In genomic region chr20:41638459-41638858, GRCh38 we compare ENCODE assay signal across 26 cellular contexts. TPM values are rescaled to one million over a fixed set of nuclear protein-coding genes. Genes with fewer than 3 reads are reported as not detected.
DNase-seq lines count a peak whose midpoint lies in the region; ATAC-seq, FAIRE-seq and TF ChIP-seq lines count a peak whose summit lies in the region.
"Had no signal": no experiment of that assay in that cellular context is flagged by ENCODE, and none has a peak within 500 bp of the region (broad histone marks: within the 10 kb centered on the region; RNA-seq: fewer than 3 reads in every experiment).

No MANE protein-coding gene starts in this region.

- H4K20me1 ChIP-seq in HepG2 (ENCODE audit: insufficient read depth, low read length), result no peaks in the 10 kb centered on the region
- no peaks in the 10 kb centered on the region for H4K20me1 ChIP-seq in IMR-90 (ENCODE audit: insufficient read depth, low read length)
- no peaks in the 10 kb centered on the region for H4K20me1 ChIP-seq in H1 (replicated peaks in 1 of 2; ENCODE audit: control insufficient read depth in 1 of 2, insufficient read depth in 2 of 2, low read length in 2 of 2)
- H4K20me1 ChIP-seq in H9 (ENCODE audit: control insufficient read depth, insufficient read depth, insufficient read length), result no peaks in the 10 kb centered on the region
- H4K20me1 ChIP-seq: BLaER1 had no signal

- TF ChIP-seq RAD21 in HepG2 (CRISPR knock-in tag; IDR thresholded peaks at IDR 0.05) (no peak), IMR-90 (IDR thresholded peaks at IDR 0.05; ENCODE audit: low read length) (no peak), H1 (IDR thresholded peaks at IDR 0.05 in 1 of 2, conservative IDR thresholded peaks at IDR 0.05 in 1 of 2; ENCODE audit: low read depth in 2 of 2, low read length in 2 of 2) (no peak)

- H3K23me2 ChIP-seq in H1 (ENCODE audit: low read depth, low read length), result no peaks in the 10 kb centered on the region; the same call in 1 of the 2 replicates
- H3K23me2 ChIP-seq in H9 (ENCODE audit: insufficient read length, low read depth, low read length, poor library complexity, severe bottlenecking), result no peaks in the 10 kb centered on the region

- H4K91ac ChIP-seq in IMR-90 (ENCODE audit: insufficient read depth, low read depth, low read length) (no peak overlapping the region), H1 (replicated peaks; ENCODE audit: insufficient read length, low read length) (no peak overlapping the region), H9 (ENCODE audit: insufficient read length, low read depth, low read length) (no peak overlapping the region)

- H3K27me3 ChIP-seq in HepG2 (ENCODE audit: control insufficient read depth in 1 of 2, insufficient read depth in 2 of 2, low read length in 2 of 2) (no peaks in the 10 kb centered on the region), right lobe of liver (no peaks in the 10 kb centered on the region), IMR-90 (ENCODE audit: control insufficient read depth, insufficient read depth, low read length) (peaks cover 7% of the 10 kb centered on the region), H1 (replicated peaks in 1 of 4; ENCODE audit: control insufficient read depth in 3 of 4, extremely low read depth in 1 of 4, insufficient read depth in 3 of 4, low read length in 3 of 4) (no peaks in the 10 kb centered on the region), H9 (ENCODE audit: insufficient read depth, low read length) (no peaks in the 10 kb centered on the region)
- H3K27me3 ChIP-seq: BE2C, BLaER1 had no signal

- H4K5ac ChIP-seq in IMR-90 (ENCODE audit: low read depth, low read length) (no peak overlapping the region), H1 (ENCODE audit: insufficient read length, low read depth, low read length) (no peak overlapping the region), H9 (ENCODE audit: insufficient read length, low read depth, low read length) (no peak overlapping the region)

- H3K79me1 ChIP-seq in IMR-90 (ENCODE audit: low read depth in 1 of 2, low read length in 2 of 2), result no peaks in the 10 kb centered on the region
- H3K79me1 ChIP-seq in H1 (ENCODE audit: low read depth, low read length), result no peaks in the 10 kb centered on the region
- H3K79me1 ChIP-seq in H9 (ENCODE audit: insufficient read depth, low read depth, low read length, poor library complexity, severe bottlenecking), result no peaks in the 10 kb centered on the region

- H4K8ac ChIP-seq in IMR-90 (ENCODE audit: low read depth in 2 of 2, low read length in 2 of 2) (no peak overlapping the region), H1 (ENCODE audit: extremely low read depth, insufficient read depth, low read length) (no peak overlapping the region), H9 (replicated peaks; ENCODE audit: insufficient read length, low read depth, low read length) (no peak overlapping the region)

- H2AK5ac ChIP-seq in IMR-90 (ENCODE audit: low read depth, low read length), result no peak overlapping the region
- H2AK5ac ChIP-seq in H1 (ENCODE audit: low read depth, low read length), result no peak overlapping the region
- H2AK5ac ChIP-seq in H9 (ENCODE audit: insufficient read length, low read length), result no peak overlapping the region

- H3K27ac ChIP-seq in HepG2 (ENCODE audit: extremely low read length, insufficient read depth, low read length), result no peak overlapping the region
- no peak overlapping the region for H3K27ac ChIP-seq in right lobe of liver
- H3K27ac ChIP-seq in IMR-90 (ENCODE audit: insufficient read depth, low read length), result no peak overlapping the region
- H3K27ac ChIP-seq in H1 (ENCODE audit: low read depth, low read length), result no peak overlapping the region
- H3K27ac ChIP-seq in H9 (ENCODE audit: insufficient read length, low read depth, low read length), result no peak overlapping the region
- H3K27ac ChIP-seq: 22Rv1, BLaER1 had no signal

- H2BK12ac ChIP-seq in H1 (ENCODE audit: low read depth, low read length), result no peak overlapping the region
- no peak overlapping the region for H2BK12ac ChIP-seq in H9 (ENCODE audit: insufficient read length, low read depth, low read length)

- H3K4ac ChIP-seq in IMR-90 (ENCODE audit: low read depth, low read length) (no peak overlapping the region), H1 (replicated peaks; ENCODE audit: insufficient read length, low read depth, low read length) (no peak overlapping the region), H9 (ENCODE audit: low read depth, low read length) (no peak overlapping the region)

- H2BK15ac ChIP-seq in IMR-90 (ENCODE audit: low read depth, low read length) (no peak overlapping the region), H1 (ENCODE audit: low read length) (no peak overlapping the region), H9 (ENCODE audit: low read depth, low read length) (no peak overlapping the region)

- peaks cover 8 to 13% of the 10 kb centered on the region in 2 experiments for H3K4me1 Mint-ChIP-seq in H9
- H3K4me1 Mint-ChIP-seq: CD14-positive monocyte had no signal

- no TSS peak for BruUV-seq in HepG2 (replicated peaks; lab: Mats Ljungman, UMichigan)
- no TSS peak for BruUV-seq in IMR-90 (replicated peaks; lab: Mats Ljungman, UMichigan)

- DNase-seq in HepG2 (ENCODE audit: low spot score) (no peak), right lobe of liver (no peak), IMR-90 (no peak), H1 (ENCODE audit: low read depth in 1 of 2, low spot score in 2 of 2) (no peak), H9 (no peak), NCI-H1092 (lab: John Stamatoyannopoulos, UW) (no peak)
- DNase-seq: ACHN; BE2C; C1 segment of cervical spinal cord; CD4-positive, alpha-beta memory T cell; CD4-positive, CD25-positive, alpha-beta regulatory T cell; CD8-positive, alpha-beta memory T cell; COR-L47; DMS 273 treated with DMSO at 0.1 percent for 48 hours; DMS153; DMS53; DMS79; DND-41; EL; GDM1 had no signal

- no peak for ATAC-seq in HepG2
- ATAC-seq in right lobe of liver, result no peak
- ATAC-seq in IMR-90 (ENCODE audit: low read depth), result no peak
- ATAC-seq: GM12878 had no signal

- TF ChIP-seq CTCF in HepG2 (CRISPR knock-in tag; IDR thresholded peaks at IDR 0.05) (no peak), right lobe of liver (IDR thresholded peaks at IDR 0.05) (no peak), IMR-90 (conservative IDR thresholded peaks at IDR 0.05; ENCODE audit: low read depth, low read length) (no peak), H1 (IDR thresholded peaks at IDR 0.05; ENCODE audit: control extremely low read depth in 1 of 3, insufficient read depth in 1 of 3, low read depth in 1 of 3, low read length in 3 of 3) (no peak), H9 (conservative IDR thresholded peaks at IDR 0.05) (no peak)

- no peak overlapping the region for H3K4me2 ChIP-seq in HepG2 (ENCODE audit: low read depth, low read length)
- H3K4me2 ChIP-seq in IMR-90 (ENCODE audit: low read depth, low read length), result no peak overlapping the region
- H3K4me2 ChIP-seq in H1 (ENCODE audit: insufficient read depth in 1 of 2, low read depth in 2 of 2, low read length in 2 of 2), result no peak overlapping the region
- H3K4me2 ChIP-seq in H9 (ENCODE audit: insufficient read depth, insufficient read length, low read length), result no peak overlapping the region
- H3K4me2 ChIP-seq: BLaER1 had no signal

- no peaks in the 10 kb centered on the region for H3K36me3 Mint-ChIP-seq in H9 (ENCODE audit: insufficient read depth in 1 of 3, low read depth in 3 of 3)
- H3K36me3 Mint-ChIP-seq: CD14-positive monocyte; CD4-positive, alpha-beta memory T cell; CD4-positive, CD25-positive, alpha-beta regulatory T cell; CD8-positive, alpha-beta memory T cell had no signal

- peaks cover 11% of the 10 kb centered on the region for H3K4me1 ChIP-seq in HepG2 (ENCODE audit: insufficient read depth, low read length)
- H3K4me1 ChIP-seq in right lobe of liver, result no peaks in the 10 kb centered on the region
- peaks cover 2% of the 10 kb centered on the region for H3K4me1 ChIP-seq in IMR-90 (ENCODE audit: control insufficient read depth, insufficient read depth, low read length)
- no peaks in the 10 kb centered on the region for H3K4me1 ChIP-seq in H1 (replicated peaks in 1 of 4; ENCODE audit: control insufficient read depth in 3 of 4, insufficient read depth in 4 of 4, low read length in 3 of 4)
- H3K4me1 ChIP-seq in H9 (ENCODE audit: insufficient read depth, low read length), result no peaks in the 10 kb centered on the region
- H3K4me1 ChIP-seq: BLaER1 had no signal

- no peaks in the 10 kb centered on the region for H3K79me2 ChIP-seq in HepG2 (ENCODE audit: insufficient read depth, low read length)
- H3K79me2 ChIP-seq in H1 (ENCODE audit: control insufficient read depth in 1 of 2, insufficient read depth in 2 of 2, low read length in 2 of 2), result no peaks in the 10 kb centered on the region
- no peaks in the 10 kb centered on the region for H3K79me2 ChIP-seq in H9 (ENCODE audit: insufficient read depth, low read length)

- H3K9me3 ChIP-seq in HepG2 (ENCODE audit: low read length) (no peaks in the 10 kb centered on the region), right lobe of liver (no peaks in the 10 kb centered on the region), IMR-90 (ENCODE audit: control insufficient read depth, insufficient read depth, low read length) (no peaks in the 10 kb centered on the region), H1 (ENCODE audit: insufficient read depth in 2 of 2, low read depth in 1 of 2, low read length in 1 of 2) (no peaks in the 10 kb centered on the region), H9 (ENCODE audit: control insufficient read depth, low read depth, low read length) (no peaks in the 10 kb centered on the region)
- H3K9me3 ChIP-seq: BE2C, BLaER1 had no signal

- no peaks in the 10 kb centered on the region; the same call in 1 of the 2 replicates for H3K9me1 ChIP-seq in IMR-90 (ENCODE audit: insufficient read depth, low read length)

- TF ChIP-seq EP300 in HepG2 (IDR thresholded peaks at IDR 0.05; ENCODE audit: low read depth in 2 of 2, low read length in 2 of 2) (no peak), HepG2 (CRISPR knock-in tag; IDR thresholded peaks at IDR 0.05; ENCODE audit: borderline replicate concordance) (no peak), H1 (IDR thresholded peaks at IDR 0.05; ENCODE audit: borderline replicate concordance in 1 of 2, low read depth in 2 of 2, low read length in 2 of 2) (no peak)

- TF ChIP-seq POLR2A in HepG2 (IDR thresholded peaks at IDR 0.05; ENCODE audit: insufficient read depth in 1 of 2, low read depth in 2 of 2, low read length in 2 of 2) (no peak), right lobe of liver (IDR thresholded peaks at IDR 0.05) (no peak), IMR-90 (IDR thresholded peaks at IDR 0.05; ENCODE audit: low read depth, low read length) (no peak), H1 (IDR thresholded peaks at IDR 0.05; ENCODE audit: control extremely low read depth in 1 of 2, low read depth in 2 of 2, low read length in 2 of 2) (no peak)

- H3K36me3 ChIP-seq in HepG2 (replicated peaks in 1 of 2; ENCODE audit: control insufficient read depth in 1 of 2, insufficient read depth in 2 of 2, low read length in 2 of 2) (no peaks in the 10 kb centered on the region), right lobe of liver (no peaks in the 10 kb centered on the region), IMR-90 (ENCODE audit: control insufficient read depth, insufficient read depth, low read length) (no peaks in the 10 kb centered on the region), H1 (ENCODE audit: control insufficient read depth in 2 of 4, insufficient read depth in 4 of 4, low read length in 3 of 4) (no peaks in the 10 kb centered on the region)
- H3K36me3 ChIP-seq: BE2C, BLaER1 had no signal

- dilution Hi-C loops in IMR-90 (cut with HindIII; ENCODE audit: low sequenced_read_pairs, unreplicated experiment), result no loop called here

- H3K9me3 Mint-ChIP-seq in H9, result no peaks in the 10 kb centered on the region
- H3K9me3 Mint-ChIP-seq: CD4-positive, alpha-beta memory T cell; CD8-positive, alpha-beta memory T cell had no signal

- H3K56ac ChIP-seq in IMR-90 (ENCODE audit: extremely low read depth, insufficient read depth, low read length), result no peak overlapping the region
- H3K56ac ChIP-seq in H1 (replicated peaks; ENCODE audit: insufficient read length, low read depth, low read length), result no peak overlapping the region
- no peak overlapping the region for H3K56ac ChIP-seq in H9 (ENCODE audit: insufficient read length, low read depth, low read length)

- H3K18ac ChIP-seq in IMR-90 (ENCODE audit: low read depth, low read length) (no peak overlapping the region), H1 (ENCODE audit: extremely low read depth, low read length) (no peak overlapping the region), H9 (ENCODE audit: insufficient read length, low read depth, low read length) (no peak overlapping the region)

- H2BK20ac ChIP-seq in IMR-90 (ENCODE audit: low read depth, low read length) (no peak overlapping the region), H1 (ENCODE audit: low read length) (no peak overlapping the region), H9 (ENCODE audit: low read depth, low read length, poor library complexity, severe bottlenecking) (no peak overlapping the region)

- H3K9ac ChIP-seq in HepG2 (ENCODE audit: insufficient read depth, low read depth, low read length) (no peak overlapping the region), IMR-90 (ENCODE audit: low read depth, low read length) (no peak overlapping the region), H1 (replicated peaks in 1 of 4; ENCODE audit: extremely low read depth in 1 of 4, low read depth in 3 of 4, low read length in 3 of 4) (no peak overlapping the region), H9 (ENCODE audit: extremely low read depth, insufficient read length, low read length) (no peak overlapping the region)
- H3K9ac ChIP-seq: BLaER1 had no signal

- POLR2A ChIA-PET in HepG2 (lab: Yijun Ruan, JAX) (no interaction called here), IMR-90 (lab: Charles Lee; ENCODE audit: unreplicated experiment) (no interaction called here), H1 (lab: Charles Lee; ENCODE audit: partially characterized antibody) (no interaction called here)

- FAIRE-seq in HepG2 (lab: Jason Lieb, UNC), result no peak
- no peak for FAIRE-seq in H1 (lab: Jason Lieb, UNC)
- FAIRE-seq: GM12878, GM12892, GM18507 had no signal

- WGBS in HepG2 (ENCODE audit: low lambda C conversion rate), result 66% methylated on average over 1 of the region's 1 CpG
- 67% methylated on average over 1 of the region's 1 CpG for WGBS in right lobe of liver (ENCODE audit: insufficient coverage, low coverage, low lambda C conversion rate, missing lambda C conversion rate)
- no CpG with 5 or more reads among the region's 1 CpG for WGBS in IMR-90 (ENCODE audit: extremely low coverage in 2 of 2, insufficient read length in 1 of 2), 2 experiments
- WGBS in H1 (ENCODE audit: extremely low coverage in 1 of 2, insufficient coverage in 1 of 2, insufficient read length in 1 of 2, insufficient replicate concordance in 2 of 2, low coverage in 1 of 2, low lambda C conversion rate in 2 of 2, missing lambda C conversion rate in 1 of 2), 2 experiments, result 94% methylated on average over 1 of the region's 1 CpG; no CpG with 5 or more reads in 1 of the 2 experiments
- no CpG with 5 or more reads among the region's 1 CpG for WGBS in H9 (ENCODE audit: extremely low coverage, insufficient read length, low lambda C conversion rate)

- H3T11ph ChIP-seq in H9 (ENCODE audit: low read length), result no peak overlapping the region

- H2AFZ ChIP-seq in HepG2 (ENCODE audit: low read length) (no peak overlapping the region), IMR-90 (replicated peaks; ENCODE audit: low read length, poor library complexity) (no peak overlapping the region), H1 (ENCODE audit: low read length) (no peak overlapping the region), H9 (ENCODE audit: low read length) (no peak overlapping the region)

- no peak overlapping the region for H2AK9ac ChIP-seq in IMR-90 (replicated peaks; ENCODE audit: low read depth, low read length, poor library complexity)

- CTCF ChIA-PET in HepG2 (lab: Yijun Ruan, JAX; ENCODE audit: low intra/inter-chr PET ratio, low total read pairs), result no interaction called here
- CTCF ChIA-PET in IMR-90 (lab: Yijun Ruan, JAX), result no interaction called here
- CTCF ChIA-PET in H1 (lab: Charles Lee; ENCODE audit: partially characterized antibody), result no interaction called here

- H2BK120ac ChIP-seq in IMR-90 (ENCODE audit: low read depth, low read length), result no peak overlapping the region
- H2BK120ac ChIP-seq in H1 (replicated peaks; ENCODE audit: low read depth, low read length), result no peak overlapping the region
- H2BK120ac ChIP-seq in H9 (ENCODE audit: low read depth, low read length, poor library complexity, severe bottlenecking), result no peak overlapping the region

- H3K23ac ChIP-seq in IMR-90 (ENCODE audit: low read depth, low read length) (no peak overlapping the region), H1 (ENCODE audit: insufficient read length) (no peak overlapping the region), H9 (ENCODE audit: insufficient read length, low read depth, low read length) (no peak overlapping the region)

- no peak overlapping the region for H3K4me3 Mint-ChIP-seq in H9
- H3K4me3 Mint-ChIP-seq: CD14-positive monocyte; CD4-positive, alpha-beta memory T cell; CD4-positive, CD25-positive, alpha-beta regulatory T cell; CD8-positive, alpha-beta memory T cell had no signal

- no peaks in the 10 kb centered on the region; the same call in 1 of the 2 replicates for H3K27me3 Mint-ChIP-seq in H9 (ENCODE audit: low read depth)

- H2BK5ac ChIP-seq in IMR-90 (ENCODE audit: low read depth, low read length, poor library complexity, severe bottlenecking) (no peak overlapping the region), H1 (ENCODE audit: low read depth, low read length) (no peak overlapping the region), H9 (ENCODE audit: insufficient read length, low read length) (no peak overlapping the region)

- no peak overlapping the region for H3K4me3 ChIP-seq in HepG2 (replicated peaks in 1 of 3; ENCODE audit: insufficient read depth in 1 of 3, low read depth in 2 of 3, low read length in 3 of 3)
- H3K4me3 ChIP-seq in right lobe of liver, result no peak overlapping the region
- H3K4me3 ChIP-seq in IMR-90 (ENCODE audit: insufficient read depth, low read depth, low read length), result no peak overlapping the region
- H3K4me3 ChIP-seq in H1 (ENCODE audit: extremely low read depth in 1 of 4, insufficient read depth in 2 of 4, low read depth in 3 of 4, low read length in 4 of 4), result no peak overlapping the region
- H3K4me3 ChIP-seq: BLaER1, GM12878 had no signal

- H3K27ac Mint-ChIP-seq in H9, result no peak overlapping the region
- H3K27ac Mint-ChIP-seq: CD4-positive, alpha-beta memory T cell; CD8-positive, alpha-beta memory T cell had no signal

- in situ Hi-C loops in HepG2 (cut with HindIII; ENCODE audit: extremely low pct_ligation_motif_present, low pct_unique_long_range_greater_than_20kb) (no loop called here), IMR-90 (cut with MboI; ENCODE audit: low sequenced_read_pairs) (no loop called here)

- H3K14ac ChIP-seq in IMR-90 (replicated peaks; ENCODE audit: low read depth, low read length) (no peak overlapping the region), H1 (ENCODE audit: insufficient read length) (no peak overlapping the region), H9 (ENCODE audit: insufficient read depth, low read length) (no peak overlapping the region; the same call in 1 of the 2 replicates)

- intact Hi-C loops in HepG2 (cut with micrococcal nuclease; ENCODE audit: unreplicated experiment), result no loop called here
- intact Hi-C loops in right lobe of liver (cut with DNase I), result no loop called here
- intact Hi-C loops in IMR-90 (cut with micrococcal nuclease), result no loop called here

RNA-seq across cellular contexts. Expression of gene CHD6, which starts 20.3 kb away (rescaled TPM):
- total RNA-seq in HepG2 (2016; rRNA removed; fragmentation: Illumina TruSeq; extraction: Trizol) (33.9 and 52.0 TPM in 2 replicates), right lobe of liver (10 to 100 TPM in 5 of 6 experiments, 1 to 10 TPM in 1; 9.3 to 24.1 (median 16.6) TPM), IMR-90 (2012; rRNA removed) (26.7 and 31.7 TPM in 2 replicates), H9 (2021) (48.2 and 51.5 TPM in 2 replicates)
- total RNA-seq in HepG2 (2016; cell fraction: cytosol; rRNA removed; fragmentation: Illumina TruSeq; extraction: Trizol; ENCODE audit: low read depth), result 383 and 424 TPM in 2 replicates
- total RNA-seq in HepG2 (2016; cell fraction: insoluble cytoplasmic fraction; rRNA removed; fragmentation: Illumina TruSeq; extraction: Trizol), result 30.5 and 56.1 TPM in 2 replicates
- 103 and 120 TPM in 2 replicates for total RNA-seq in HepG2 (2016; cell fraction: membrane; rRNA removed; fragmentation: Illumina TruSeq; extraction: Trizol)
- 105 and 132 TPM in 2 replicates for total RNA-seq in HepG2 (2016; cell fraction: nucleus; rRNA removed; fragmentation: Illumina TruSeq; extraction: Trizol)
- polyA plus RNA-seq in HepG2 (2011; rRNA removed) (14.0 and 14.4 TPM in 2 replicates), IMR-90 (2012; rRNA removed) (7.9 and 8.8 TPM in 2 replicates), H1 (2011; rRNA removed) (11.1 and 12.2 TPM in 2 replicates)
- 6.8 and 8.2 TPM in 2 replicates for polyA plus RNA-seq in HepG2 (2011; cell fraction: cytosol; rRNA removed)
- 66.8 and 70.6 TPM in 2 replicates for polyA plus RNA-seq in HepG2 (2011; cell fraction: nucleus; rRNA removed)
- 21.8 and 27.4 TPM in 2 replicates for polyA plus RNA-seq in HepG2 (2012)
- polyA plus RNA-seq in HepG2 (2016; cell fraction: cytosol; fragmentation: Illumina TruSeq; extraction: Trizol; ENCODE audit: low read depth), result 0.45 and 0.47 TPM in 2 replicates
- 8.5 and 8.8 TPM in 2 replicates for polyA plus RNA-seq in HepG2 (2016; cell fraction: insoluble cytoplasmic fraction; fragmentation: Illumina TruSeq; extraction: Trizol; ENCODE audit: low read depth)
- polyA plus RNA-seq in HepG2 (2016; cell fraction: membrane; fragmentation: Illumina TruSeq; extraction: Trizol; ENCODE audit: low read depth), result 0.95 and 1.2 TPM in 2 replicates
- 53.6 and 57.4 TPM in 2 replicates for polyA plus RNA-seq in HepG2 (2016; cell fraction: nucleus; fragmentation: Illumina TruSeq; extraction: Trizol; ENCODE audit: insufficient read depth, low read depth)
- 24.1 and 40.6 TPM in 2 replicates for polyA minus RNA-seq in HepG2 (2011; rRNA and poly(A)+ RNA removed; ENCODE audit: low replicate concordance)
- polyA minus RNA-seq in HepG2 (2011; cell fraction: cytosol; rRNA and poly(A)+ RNA removed), result 16.1 and 19.3 TPM in 2 replicates
- polyA minus RNA-seq in HepG2 (2011; cell fraction: nucleus; rRNA and poly(A)+ RNA removed), result 257 and 299 TPM in 2 replicates
- polyA plus RNA-seq in IMR-90 (2012; cell fraction: cytosol; rRNA removed), result 2.2 and 2.4 TPM in 2 replicates
- 17.0 and 37.4 TPM in 2 replicates for polyA plus RNA-seq in IMR-90 (2012; cell fraction: nucleus; rRNA removed; ENCODE audit: low replicate concordance)
- 59.9 and 62.9 TPM in 2 replicates for total RNA-seq in H1 (2021; fragmentation: NEBNext Ultra II Directional; extraction: Animal tissue kit (Norgen Biotek cat#: 25700))
- 15.3 TPM for polyA plus RNA-seq in H1 (2011; cell fraction: cytosol; rRNA removed)
- polyA plus RNA-seq in H1 (2011; cell fraction: nucleus; rRNA removed), result 50.2 TPM
- 15.3 to 22.1 TPM (median 18.3 TPM) in 4 replicates for polyA plus RNA-seq in H1 (2012, experiment 1 of 2)
- polyA plus RNA-seq in H1 (2012, experiment 2 of 2), result 1.4 TPM
- 49.5 TPM for polyA plus RNA-seq in H1 (2013, experiment 1 of 2)
- 50.4 TPM for polyA plus RNA-seq in H1 (2013, experiment 2 of 2)
- 64.0 and 64.4 TPM in 2 replicates for polyA minus RNA-seq in H1 (2011; rRNA and poly(A)+ RNA removed)
- 20.5 TPM for polyA minus RNA-seq in H1 (2011; cell fraction: cytosol; rRNA and poly(A)+ RNA removed)
- polyA minus RNA-seq in H1 (2011; cell fraction: nucleus; rRNA and poly(A)+ RNA removed), result 156 TPM

Comparison
In these comparisons a context has a peak if more than half of its experiments do, and no peak if none do; other contexts are left out.
1. Of the 41 proteins assayed by ChIP-seq in both HepG2 and H1: peak only in HepG2: none; only in H1: none; in both: MAFK; in neither: 40.